Comparison of ENCODE assay signal across 28 cellular contexts in genomic region chr1:204859885-204860284, GRCh38. TPM values are rescaled to one million over a fixed set of nuclear protein-coding genes. Genes with fewer than 3 reads are reported as not detected.
A peak's percentile ranks its signal among the peaks of the same experiment; 100 is the strongest.
DNase-seq lines count a peak whose midpoint lies in the region; ATAC-seq and TF ChIP-seq lines count a peak whose summit lies in the region.
"Had no signal": no experiment of that assay in that cellular context is flagged by ENCODE, and none has a peak within 500 bp of the region (broad histone marks: within the 10 kb centered on the region; RNA-seq: fewer than 3 reads in every experiment).

No MANE protein-coding gene starts in this region.

- DNase-seq in D341Med (ENCODE audit: low spot score) (peak; percentile 62), SK-N-DZ (ENCODE audit: low spot score) (peak; percentile 48), endodermal cell (peak; percentile 63), midbrain (lab: John Stamatoyannopoulos, UW) (no peak), activated gamma-delta T cell treated with Interleukin-2 at 50 U/mL for 16 hours (no peak), HAP-1 (ENCODE audit: low spot score in 2 of 2) (no peak)
- DNase-seq: activated CD4-positive, alpha-beta memory T cell treated with anti-CD3 and anti-CD28 coated beads, Interleukin-2, amount 10 ng/mL, durations not matched to agents 7 days and 5 days; activated CD4-positive, CD25-positive, alpha-beta regulatory T cell treated with anti-CD3 and anti-CD28 coated beads, Interleukin-2, amount 50 U/mL, for 72 hours; activated naive CD8-positive, alpha-beta T cell treated with anti-CD3 and anti-CD28 coated beads for 36 hours; body of pancreas; C1 segment of cervical spinal cord; effector memory CD8-positive, alpha-beta T cell; esophagus squamous epithelium; H9; NCI-H1105; NCI-H2029 treated with DMSO at 0.1 percent for 48 hours; NCI-H446; SW 1271; uterus had no signal

- H3K4me1 Mint-ChIP-seq in endodermal cell: peaks cover 11% of the 10 kb centered on the region
- H3K4me1 Mint-ChIP-seq: activated CD4-positive, alpha-beta memory T cell treated with anti-CD3 and anti-CD28 coated beads, Interleukin-2, amount 10 ng/mL, durations not matched to agents 7 days and 5 days; activated naive CD8-positive, alpha-beta T cell treated with anti-CD3 and anti-CD28 coated beads for 36 hours; IgD-negative memory B cell had no signal

- H3K4me2 ChIP-seq in neural cell (ENCODE audit: low read length): no peak overlapping the region

- H3K9me3 ChIP-seq in endodermal cell (ENCODE audit: control insufficient read depth, low read length) (no peaks in the 10 kb centered on the region), neural cell (ENCODE audit: low read length) (no peaks in the 10 kb centered on the region), HAP-1 (no peaks in the 10 kb centered on the region)
- H3K9me3 ChIP-seq: body of pancreas, Caco-2, esophagus squamous epithelium, neutrophil, prostate gland, uterus had no signal

- peaks cover 27% of the 10 kb centered on the region for H3K79me2 ChIP-seq in neural cell (replicated peaks; ENCODE audit: insufficient read depth, low read length)

- H3K36me3 ChIP-seq in endodermal cell (ENCODE audit: control insufficient read depth, insufficient read depth, low read length) (no peaks in the 10 kb centered on the region), neural cell (ENCODE audit: insufficient read depth, low read length) (no peaks in the 10 kb centered on the region), HAP-1 (replicated peaks) (no peaks in the 10 kb centered on the region)
- H3K36me3 ChIP-seq: esophagus squamous epithelium, neutrophil, prostate gland, uterus had no signal

- H3K27ac ChIP-seq in endodermal cell (ENCODE audit: low read depth, low read length) (no peak overlapping the region), neural cell (ENCODE audit: low read length) (peak overlapping the region; percentile 93)
- H3K27ac ChIP-seq: body of pancreas, esophagus squamous epithelium, neutrophil, prostate gland, skin epidermis, uterus had no signal

- H3K4me3 Mint-ChIP-seq in endodermal cell: no peak overlapping the region
- H3K4me3 Mint-ChIP-seq: activated CD4-positive, alpha-beta memory T cell treated with anti-CD3 and anti-CD28 coated beads, Interleukin-2, amount 10 ng/mL, durations not matched to agents 7 days and 5 days; activated naive CD8-positive, alpha-beta T cell treated with anti-CD3 and anti-CD28 coated beads for 36 hours; effector memory CD8-positive, alpha-beta T cell; H9 had no signal

- TF ChIP-seq EP300 in neural cell (conservative IDR thresholded peaks at IDR 0.05; ENCODE audit: poor library complexity, severe bottlenecking): no peak

- H3K4me1 ChIP-seq in endodermal cell (ENCODE audit: control insufficient read depth, insufficient read depth, low read length) (peaks cover 6% of the 10 kb centered on the region), HAP-1 (no peaks in the 10 kb centered on the region)
- H3K4me1 ChIP-seq: body of pancreas, Caco-2, esophagus squamous epithelium, prostate gland, uterus had no signal

- no peak overlapping the region for H2AFZ ChIP-seq in neural cell (ENCODE audit: low read depth, low read length)

- WGBS in endodermal cell (ENCODE audit: insufficient coverage in 1 of 2, insufficient read length in 1 of 2), 2 experiments: 83 to 100% methylated on average over 1 to 3 of the region's 3 CpGs

- no peaks in the 10 kb centered on the region for H3K36me3 Mint-ChIP-seq in endodermal cell (ENCODE audit: low read depth)
- H3K36me3 Mint-ChIP-seq: activated naive CD8-positive, alpha-beta T cell treated with anti-CD3 and anti-CD28 coated beads for 36 hours; IgD-negative memory B cell had no signal

- no peaks in the 10 kb centered on the region for H3K27me3 Mint-ChIP-seq in endodermal cell (ENCODE audit: insufficient read depth)

- H3K9ac ChIP-seq in endodermal cell (ENCODE audit: extremely low read depth, low read length, poor library complexity, severe bottlenecking): no peak overlapping the region
- H3K9ac ChIP-seq in neural cell (ENCODE audit: low read length): peak overlapping the region; percentile 3

- H3K9me2 ChIP-seq in neural cell (ENCODE audit: insufficient read depth, low read length): no peaks in the 10 kb centered on the region

- H3K27me3 ChIP-seq in endodermal cell (ENCODE audit: control insufficient read depth, insufficient read depth, low read length, poor library complexity, severe bottlenecking) (no peaks in the 10 kb centered on the region), neural cell (ENCODE audit: insufficient read depth, low read depth, low read length) (no peaks in the 10 kb centered on the region), HAP-1 (ENCODE audit: low read depth) (peaks cover 10% of the 10 kb centered on the region)
- H3K27me3 ChIP-seq: body of pancreas, uterus had no signal

- H3F3A ChIP-seq in neural cell (ENCODE audit: insufficient read depth, low read length, poor library complexity, severe bottlenecking): peaks cover 5% of the 10 kb centered on the region

- H3K27ac Mint-ChIP-seq in endodermal cell: no peak overlapping the region
- H3K27ac Mint-ChIP-seq: activated CD4-positive, alpha-beta memory T cell treated with anti-CD3 and anti-CD28 coated beads, Interleukin-2, amount 10 ng/mL, durations not matched to agents 7 days and 5 days; activated naive CD8-positive, alpha-beta T cell treated with anti-CD3 and anti-CD28 coated beads for 36 hours; activated T-helper 2 cell treated with anti-CD3 and anti-CD28 coated beads, Interferon-gamma antibody, Interleukin-2, Interleukin-4, amounts not matched to agents 10 μg/mL and 5 μg/mL and 100 μg/mL, durations not matched to agents 14 hours and 24 hours and 36 hours; effector memory CD8-positive, alpha-beta T cell; H9; IgD-negative memory B cell had no signal

- in situ Hi-C loops in HAP-1 (cut with MboI; ENCODE audit: low sequenced_read_pairs): no loop called here

- ATAC-seq in HG03175 (IDR thresholded peaks at IDR 0.05; ENCODE audit: unreplicated experiment): no peak
- ATAC-seq: body of pancreas; effector memory CD8-positive, alpha-beta T cell had no signal

- TF ChIP-seq RAD21 in neural cell (conservative IDR thresholded peaks at IDR 0.05): no peak

- H3K4me3 ChIP-seq in endodermal cell (ENCODE audit: low read length) (no peak overlapping the region), neural cell (ENCODE audit: low read length) (no peak overlapping the region), HAP-1 (no peak overlapping the region)
- H3K4me3 ChIP-seq: body of pancreas, esophagus squamous epithelium, prostate gland, skin epidermis, uterus had no signal

- H4K20me1 ChIP-seq in neural cell (ENCODE audit: insufficient read depth): no peaks in the 10 kb centered on the region

- TF ChIP-seq CTCF in endodermal cell (conservative IDR thresholded peaks at IDR 0.05): no peak
- TF ChIP-seq CTCF in neural cell (IDR thresholded peaks at IDR 0.05; ENCODE audit: poor library complexity, severe bottlenecking): no peak

- H3K9me3 Mint-ChIP-seq in endodermal cell: no peaks in the 10 kb centered on the region
- H3K9me3 Mint-ChIP-seq: activated CD4-positive, alpha-beta memory T cell treated with anti-CD3 and anti-CD28 coated beads, Interleukin-2, amount 10 ng/mL, durations not matched to agents 7 days and 5 days; activated naive CD8-positive, alpha-beta T cell treated with anti-CD3 and anti-CD28 coated beads for 36 hours; activated T-helper 2 cell treated with anti-CD3 and anti-CD28 coated beads, Interferon-gamma antibody, Interleukin-2, Interleukin-4, amounts not matched to agents 10 μg/mL and 5 μg/mL and 100 μg/mL, durations not matched to agents 14 hours and 24 hours and 36 hours; effector memory CD8-positive, alpha-beta T cell; H9 had no signal

TF ChIP-seq in neural cell, 6 proteins besides CTCF, POLR2A, EP300 and RAD21:
- TF ChIP-seq POLR2AphosphoS5 (IDR thresholded peaks at IDR 0.05): no peak
- TF ChIP-seq TAF1 (IDR thresholded peaks at IDR 0.05; ENCODE audit: low read depth): no peak
- no peak for TF ChIP-seq MXI1 (conservative IDR thresholded peaks at IDR 0.05; ENCODE audit: poor library complexity, severe bottlenecking)
- no peak for TF ChIP-seq REST (IDR thresholded peaks at IDR 0.05; ENCODE audit: borderline replicate concordance)
- TF ChIP-seq EZH2 (IDR thresholded peaks at IDR 0.05; ENCODE audit: borderline replicate concordance, insufficient read depth, low read length, poor library complexity, severe bottlenecking): no peak
- no peak for TF ChIP-seq SMC3 (conservative IDR thresholded peaks at IDR 0.05; ENCODE audit: poor library complexity)

RNA-seq across cellular contexts. Expression of gene NFASC, which starts 10.8 kb away (rescaled TPM):
- polyA plus RNA-seq in SK-N-DZ (2014; cell fraction: cytosol; rRNA removed): 5.3 and 6.6 TPM in 2 replicates
- 8.4 and 13.4 TPM in 2 replicates for polyA plus RNA-seq in SK-N-DZ (2014; cell fraction: nucleus; rRNA removed)
- 10 to 100 TPM; 27.7 to 45.9 TPM for total RNA-seq in endodermal cell
- polyA plus RNA-seq in endodermal cell (2013, experiment 1 of 2): 38.0 TPM
- 41.3 TPM for polyA plus RNA-seq in endodermal cell (2013, experiment 2 of 2)
- 23.9 and 34.1 TPM in 2 replicates for polyA plus RNA-seq in neural cell
- polyA minus RNA-seq in neural cell: 99.3 and 114 TPM in 2 replicates
- total RNA-seq: OCI-LY7 had no signal

Comparison
In these comparisons a context has a peak if more than half of its experiments do, and no peak if none do; other contexts are left out.
1. DNase-seq: peak in D341Med (single experiment), SK-N-DZ (single experiment) and endodermal cell (single experiment); none in midbrain (single experiment), activated gamma-delta T cell treated with Interleukin-2 at 50 U/mL for 16 hours (single experiment) and HAP-1 (0 of 2).